8 cellular contexts compared by ENCODE assay signal in the genomic region with DNA sequence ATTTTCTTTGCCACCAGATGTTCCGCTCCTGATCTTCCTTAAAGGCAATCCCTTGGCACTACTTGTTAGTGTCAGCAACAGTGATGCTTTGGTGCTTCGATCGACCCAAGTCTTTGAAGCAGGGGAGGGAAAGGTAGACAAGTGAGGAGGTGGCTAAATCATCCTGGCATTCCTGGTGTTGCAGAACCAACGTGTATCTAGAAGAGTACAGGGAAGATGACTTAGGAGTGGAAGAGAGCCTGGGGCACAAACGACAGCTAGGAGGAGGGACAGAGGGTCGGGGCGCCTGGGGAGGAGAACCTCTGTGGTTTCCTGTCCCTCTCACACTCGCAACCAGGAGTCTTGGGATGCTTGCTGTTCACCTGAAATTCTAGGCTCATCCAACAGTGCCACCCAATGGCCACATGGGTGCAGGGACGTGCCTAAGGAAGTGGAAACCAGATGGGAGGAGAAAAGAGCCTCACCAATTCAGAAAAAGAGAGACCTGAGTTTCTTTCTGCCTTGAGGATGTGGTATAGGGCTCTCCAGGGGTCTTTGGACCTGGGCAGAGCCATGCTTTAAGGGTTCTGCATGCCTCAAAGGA. TPM values are rescaled to one million over a fixed set of nuclear protein-coding genes. Genes with fewer than 3 reads are reported as not detected.
DNase-seq lines count a peak whose midpoint lies in the region; ATAC-seq and TF ChIP-seq lines count a peak whose summit lies in the region.

No MANE protein-coding gene starts in this region.

- 17 to 22% (median 18%) methylated on average over 9 of the region's 9 CpGs for WGBS in adrenal gland, 4 donors

- H3K4me1 ChIP-seq in Panc1 (ENCODE audit: control insufficient read depth, insufficient read depth, low read length) (0 out of 2 replicates have a peak, but pooled peaks cover 4% of the 10 kb centered on the region), adrenal gland (replicated peaks in 1 of 2) (no peaks in the 10 kb centered on the region)

- in situ Hi-C loops in Panc1 (cut with HindIII; ENCODE audit: low pct_unique_long_range_greater_than_20kb, low sequenced_read_pairs) = no loop called here

- ATAC-seq in Panc1 (peak; percentile 86), left ventricle myocardium superior (peak; percentile 78), GM18861 (IDR thresholded peaks at IDR 0.05; ENCODE audit: unreplicated experiment) (no peak)

- TF ChIP-seq POLR2A in adrenal gland (IDR thresholded peaks at IDR 0.05) = no peak

- CTCF ChIA-PET in Panc1 (lab: Charles Lee) = no interaction called here

- no peak overlapping the region for H3K27ac ChIP-seq in Panc1 (ENCODE audit: low read length)
- no peak overlapping the region for H3K27ac ChIP-seq in adrenal gland
- no peak overlapping the region for H3K27ac ChIP-seq in coronary artery

- H3K27me3 ChIP-seq in Panc1 (ENCODE audit: control insufficient read depth, insufficient read depth, low read length) (no peaks in the 10 kb centered on the region), adrenal gland (peaks cover 27% of the 10 kb centered on the region)

- no TSS peak for BruUV-seq in Panc1 (replicated peaks; lab: Mats Ljungman, UMichigan)

- DNase-seq in Daoy (ENCODE audit: low read depth) = peak; percentile 88
- peak; percentile 52 for DNase-seq in LoVo (ENCODE audit: low spot score)
- peak; percentile 32 for DNase-seq in Panc1 (ENCODE audit: low read depth, low spot score)
- DNase-seq in adrenal gland = peak; percentile 68 to 89 (median 76)
- DNase-seq in left ventricle myocardium superior = peak; percentile 72
- DNase-seq in retina = peak; percentile 78
- no peak for DNase-seq in coronary artery (ENCODE audit: low spot score)

- peak; percentile 81 for TF ChIP-seq CTCF in Panc1 (IDR thresholded peaks at IDR 0.05)
- TF ChIP-seq CTCF in adrenal gland (IDR thresholded peaks at IDR 0.05) = peak; percentile 62 to 83 (median 80)
- TF ChIP-seq CTCF in coronary artery (IDR thresholded peaks at IDR 0.05) = no peak

- H3K36me3 ChIP-seq in Panc1 (ENCODE audit: control insufficient read depth, insufficient read depth, low read length) = no peaks in the 10 kb centered on the region
- no peaks in the 10 kb centered on the region for H3K36me3 ChIP-seq in adrenal gland (replicated peaks in 1 of 2)

- intact Hi-C loops in Panc1 (cut with micrococcal nuclease; ENCODE audit: unreplicated experiment) (loop anchor here (2.0 to 5.0 kb wide), 3 partner anchors 58 to 167 kb away; no protein-coding TSS in a partner anchor), adrenal gland (cut with DNase I) (loop anchor here (2.0 to 10.0 kb wide), 4 partner anchors 61 to 91 kb away; no protein-coding TSS in a partner anchor), left ventricle myocardium superior (cut with micrococcal nuclease) (loop anchor here (10.0 kb wide), 1 partner anchor 61 kb away; no protein-coding TSS in a partner anchor)

- H3K4me3 ChIP-seq in Panc1 (ENCODE audit: low read depth in 2 of 2, low read length in 2 of 2) (no peak overlapping the region), adrenal gland (no peak overlapping the region), coronary artery (no peak overlapping the region)

- POLR2A ChIA-PET in Panc1 (lab: Charles Lee) = no interaction called here

- H3K9me3 ChIP-seq in Panc1 (ENCODE audit: control insufficient read depth, insufficient read depth, low read depth, low read length) = no peaks in the 10 kb centered on the region
- H3K9me3 ChIP-seq in adrenal gland (replicated peaks in 1 of 3) = no peaks in the 10 kb centered on the region

RNA-seq across cellular contexts. Expression of a gene that starts 9.5 kb away (rescaled TPM):
- total RNA-seq in Daoy (2014; rRNA removed; shearing (Covaris generic)) = 0.15 and 0.17 TPM in 2 replicates
- 1.1 TPM for total RNA-seq in Panc1 (2021; ENCODE audit: unreplicated experiment)
- polyA plus RNA-seq in Panc1 (2012; ENCODE audit: insufficient read length) = 0.47 TPM
- 10 to 100 TPM in 1 of 8 donors, 1 to 10 TPM in 2, under 1 TPM in 4, not detected in 1; 0.23 to 16.9 (median 0.51) TPM for total RNA-seq in adrenal gland
- polyA plus RNA-seq in adrenal gland = under 1 TPM; 0.08 to 0.38 (median 0.10) TPM
- 0.64 TPM for total RNA-seq in left ventricle myocardium superior

RNA-seq across cellular contexts. Expression of a gene that starts 59.1 kb away (rescaled TPM):
- total RNA-seq in Daoy (2014; rRNA removed; shearing (Covaris generic)) = 0.12 and 0.29 TPM in 2 replicates
- total RNA-seq in Panc1 (2021; ENCODE audit: unreplicated experiment) (not detected), adrenal gland (1 to 10 TPM in 3 of 8 donors, under 1 TPM in 5; 0.12 to 1.9 (median 0.85) TPM), left ventricle myocardium superior (0.47 TPM)
- not detected for polyA plus RNA-seq in Panc1 (2012; ENCODE audit: insufficient read length)
- polyA plus RNA-seq in adrenal gland = under 1 TPM; 0.07 to 0.38 (median 0.16) TPM
